ENCODE assay signal across 8 cellular contexts in genomic region chr1:20487236-20487590, GRCh38. TPM values are rescaled to one million over a fixed set of nuclear protein-coding genes. Genes with fewer than 3 reads are reported as not detected.
DNase-seq lines count a peak whose midpoint lies in the region; ATAC-seq and TF ChIP-seq lines count a peak whose summit lies in the region.

No MANE protein-coding gene starts in this region.

- H3K9me3 ChIP-seq in iPS-15b (ENCODE audit: control insufficient read depth, insufficient read depth, low read length), result no peaks in the 10 kb centered on the region

- no peak overlapping the region for H3K9ac ChIP-seq in iPS-15b (ENCODE audit: low read depth, low read length)

- TF ChIP-seq CTCF in activated B cell treated with CpG ODN at 0.5 μM for 24 hours (IDR thresholded peaks at IDR 0.05), result no peak

- no peaks in the 10 kb centered on the region for H3K9me3 Mint-ChIP-seq in T-helper 2 cell treated with Interferon-gamma antibody and Interleukin-4, amounts not matched to agents 5 μg/mL and 100 μg/mL, for 36 hours
- no peaks in the 10 kb centered on the region for H3K9me3 Mint-ChIP-seq in activated B cell treated with CpG ODN at 0.5 μM for 24 hours
- H3K9me3 Mint-ChIP-seq in stimulated activated naive B cell treated with anti-CD40 and anti-IgM and Interleukin-4, amounts not matched to agents 10 μg/mL and 1 μg/mL and 100 μg/mL, for 72 hours, result no peaks in the 10 kb centered on the region

- peaks cover 75% of the 10 kb centered on the region for H3K27me3 ChIP-seq in iPS-15b (ENCODE audit: control insufficient read depth, insufficient read depth, low read length)

- H3K4me1 Mint-ChIP-seq in T-helper 2 cell treated with Interferon-gamma antibody and Interleukin-4, amounts not matched to agents 5 μg/mL and 100 μg/mL, for 36 hours (ENCODE audit: low read depth), result peaks cover 6% of the 10 kb centered on the region
- H3K4me1 Mint-ChIP-seq in activated B cell treated with CpG ODN at 0.5 μM for 24 hours, result peaks cover 20% of the 10 kb centered on the region
- peaks cover 15 to 27% of the 10 kb centered on the region in 2 donors for H3K4me1 Mint-ChIP-seq in stimulated activated naive B cell treated with anti-CD40 and anti-IgM and Interleukin-4, amounts not matched to agents 10 μg/mL and 1 μg/mL and 100 μg/mL, for 72 hours

- H3K4me3 ChIP-seq in iPS-15b (ENCODE audit: low read depth, low read length), result peak overlapping the region; percentile 79

- peak overlapping the region; percentile 62 for H3K4me3 Mint-ChIP-seq in T-helper 2 cell treated with Interferon-gamma antibody and Interleukin-4, amounts not matched to agents 5 μg/mL and 100 μg/mL, for 36 hours
- peak overlapping the region; percentile 55 for H3K4me3 Mint-ChIP-seq in activated B cell treated with CpG ODN at 0.5 μM for 24 hours
- no peak overlapping the region for H3K4me3 Mint-ChIP-seq in stimulated activated naive B cell treated with anti-CD40 and anti-IgM and Interleukin-4, amounts not matched to agents 10 μg/mL and 1 μg/mL and 100 μg/mL, for 72 hours

- CTCF ChIA-PET in activated B cell treated with CpG ODN at 0.5 μM for 24 hours (lab: Charles Lee), result interaction anchor here (0.5 kb wide), 1 partner anchor 268 kb away, joined by 3 read pairs; no protein-coding TSS in a partner anchor

- no peak for DNase-seq in T-helper 2 cell treated with Interferon-gamma antibody and Interleukin-4, amounts not matched to agents 5 μg/mL and 100 μg/mL, for 36 hours (ENCODE audit: low spot score)
- DNase-seq in T-helper 2 cell (no peak), activated B cell treated with CpG ODN at 0.5 μM for 24 hours (no peak), DMS153 treated with DMSO at 0.1 percent for 48 hours (lab: John Stamatoyannopoulos, UW; ENCODE audit: unreplicated experiment) (no peak)
- DNase-seq in stimulated activated naive B cell treated with anti-CD40 and anti-IgM and Interleukin-4, amounts not matched to agents 10 μg/mL and 1 μg/mL and 100 μg/mL, for 72 hours, result no peak
- DNase-seq in activated CD8-positive, alpha-beta memory T cell treated with anti-CD3 and anti-CD28 coated beads, Interleukin-2, amount 50 U/mL, for 48 hours, result no peak
- DNase-seq in activated CD4-positive, alpha-beta T cell treated with anti-CD3 and anti-CD28 coated beads for 4 hours, result no peak

- H3K36me3 ChIP-seq in iPS-15b (ENCODE audit: control insufficient read depth, insufficient read depth, low read length), result no peaks in the 10 kb centered on the region

- intact Hi-C loops in activated B cell treated with CpG ODN at 0.5 μM for 24 hours (cut with micrococcal nuclease), result no loop called here

- no peak for ATAC-seq in activated B cell treated with CpG ODN at 0.5 μM for 24 hours (ENCODE audit: low read depth)
- ATAC-seq in stimulated activated naive B cell treated with anti-CD40 and anti-IgM and Interleukin-4, amounts not matched to agents 10 μg/mL and 1 μg/mL and 100 μg/mL, for 72 hours (replicated peaks), result no peak

- H3K36me3 Mint-ChIP-seq in T-helper 2 cell treated with Interferon-gamma antibody and Interleukin-4, amounts not matched to agents 5 μg/mL and 100 μg/mL, for 36 hours (ENCODE audit: low read depth), result no peaks in the 10 kb centered on the region
- H3K36me3 Mint-ChIP-seq in activated B cell treated with CpG ODN at 0.5 μM for 24 hours (ENCODE audit: low read depth), result no peaks in the 10 kb centered on the region
- peaks cover 0 to 3% of the 10 kb centered on the region in 2 donors for H3K36me3 Mint-ChIP-seq in stimulated activated naive B cell treated with anti-CD40 and anti-IgM and Interleukin-4, amounts not matched to agents 10 μg/mL and 1 μg/mL and 100 μg/mL, for 72 hours

- H3K4me1 ChIP-seq in iPS-15b (ENCODE audit: control insufficient read depth, insufficient read depth, low read length), result peaks cover 9% of the 10 kb centered on the region

- no peak overlapping the region for H3K27ac Mint-ChIP-seq in T-helper 2 cell treated with Interferon-gamma antibody and Interleukin-4, amounts not matched to agents 5 μg/mL and 100 μg/mL, for 36 hours
- no peak overlapping the region for H3K27ac Mint-ChIP-seq in activated B cell treated with CpG ODN at 0.5 μM for 24 hours
- peak overlapping the region; percentile 65 for H3K27ac Mint-ChIP-seq in stimulated activated naive B cell treated with anti-CD40 and anti-IgM and Interleukin-4, amounts not matched to agents 10 μg/mL and 1 μg/mL and 100 μg/mL, for 72 hours

- H3K27me3 Mint-ChIP-seq in T-helper 2 cell treated with Interferon-gamma antibody and Interleukin-4, amounts not matched to agents 5 μg/mL and 100 μg/mL, for 36 hours (ENCODE audit: low read depth), result peaks cover 64% of the 10 kb centered on the region
- peaks cover 47% of the 10 kb centered on the region for H3K27me3 Mint-ChIP-seq in activated B cell treated with CpG ODN at 0.5 μM for 24 hours
- peaks cover 56 to 78% of the 10 kb centered on the region in 2 donors for H3K27me3 Mint-ChIP-seq in stimulated activated naive B cell treated with anti-CD40 and anti-IgM and Interleukin-4, amounts not matched to agents 10 μg/mL and 1 μg/mL and 100 μg/mL, for 72 hours

- POLR2A ChIA-PET in activated B cell treated with CpG ODN at 0.5 μM for 24 hours (lab: Charles Lee), result no interaction called here

RNA-seq across cellular contexts. Expression of gene CAMK2N1, which starts 1.2 kb away (rescaled TPM):
- 0.18 and 0.71 TPM in 2 replicates for total RNA-seq in activated B cell treated with CpG ODN at 0.5 μM for 24 hours

RNA-seq across cellular contexts. Expression of gene MUL1, which starts 20.7 kb away (rescaled TPM):
- total RNA-seq in activated B cell treated with CpG ODN at 0.5 μM for 24 hours, result 21.7 TPM in 2 replicates

Comparison
In these comparisons a context has a peak if more than half of its experiments do, and no peak if none do; other contexts are left out.
1. H3K4me3 Mint-ChIP-seq: peak in T-helper 2 cell treated with Interferon-gamma antibody and Interleukin-4, amounts not matched to agents 5 μg/mL and 100 μg/mL, for 36 hours (single experiment) and activated B cell treated with CpG ODN at 0.5 μM for 24 hours (single experiment); none in stimulated activated naive B cell treated with anti-CD40 and anti-IgM and Interleukin-4, amounts not matched to agents 10 μg/mL and 1 μg/mL and 100 μg/mL, for 72 hours (0 of 2).